Comparison of ENCODE assay signal across 1 cellular context in the genomic region with DNA sequence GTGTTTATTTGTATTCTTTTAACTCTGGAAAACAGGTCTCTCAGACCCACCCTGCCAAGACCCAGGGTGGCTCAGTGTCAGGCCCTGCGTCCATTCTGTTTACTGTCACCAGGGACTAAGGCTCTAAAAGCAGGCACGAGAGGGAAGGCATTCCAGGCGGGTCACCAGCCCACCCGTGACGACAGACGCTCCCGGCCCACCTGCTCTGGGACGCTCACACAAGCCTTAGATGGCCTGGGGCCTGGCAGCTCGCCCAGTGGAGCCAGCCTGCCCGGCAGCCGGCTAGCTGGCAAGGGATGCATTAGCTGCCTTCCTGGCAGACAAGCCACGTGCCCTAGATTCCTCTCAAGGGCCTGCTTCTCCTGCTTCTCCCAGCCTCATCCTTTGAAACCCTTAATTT.
TF ChIP-seq lines count a peak whose summit lies in the region.

No MANE protein-coding gene starts in this region.

TF ChIP-seq in SK-N-SH treated with all-trans-retinoic acid at 6 μM for 48 hours, 23 proteins besides CTCF, POLR2A, EP300 and RAD21 (continued from another document):
- TF ChIP-seq, protein P1, sequence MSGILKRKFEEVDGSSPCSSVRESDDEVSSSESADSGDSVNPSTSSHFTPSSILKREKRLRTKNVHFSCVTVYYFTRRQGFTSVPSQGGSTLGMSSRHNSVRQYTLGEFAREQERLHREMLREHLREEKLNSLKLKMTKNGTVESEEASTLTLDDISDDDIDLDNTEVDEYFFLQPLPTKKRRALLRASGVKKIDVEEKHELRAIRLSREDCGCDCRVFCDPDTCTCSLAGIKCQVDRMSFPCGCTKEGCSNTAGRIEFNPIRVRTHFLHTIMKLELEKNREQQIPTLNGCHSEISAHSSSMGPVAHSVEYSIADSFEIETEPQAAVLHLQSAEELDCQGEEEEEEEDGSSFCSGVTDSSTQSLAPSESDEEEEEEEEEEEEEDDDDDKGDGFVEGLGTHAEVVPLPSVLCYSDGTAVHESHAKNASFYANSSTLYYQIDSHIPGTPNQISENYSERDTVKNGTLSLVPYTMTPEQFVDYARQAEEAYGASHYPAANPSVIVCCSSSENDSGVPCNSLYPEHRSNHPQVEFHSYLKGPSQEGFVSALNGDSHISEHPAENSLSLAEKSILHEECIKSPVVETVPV (CRISPR knock-in tag; IDR thresholded peaks at IDR 0.05), result no peak
- no peak for TF ChIP-seq GLIS3 (CRISPR knock-in tag; IDR thresholded peaks at IDR 0.05)
- no peak for TF ChIP-seq ZNF8 (CRISPR knock-in tag; IDR thresholded peaks at IDR 0.05)
- no peak for TF ChIP-seq CSDC2 (CRISPR knock-in tag; IDR thresholded peaks at IDR 0.05)
- TF ChIP-seq ZNF70 (CRISPR knock-in tag; IDR thresholded peaks at IDR 0.05), result no peak
